In genomic region chr20:25526446-25526845, GRCh38 we compare ENCODE assay signal across 27 cellular contexts. TPM values are rescaled to one million over a fixed set of nuclear protein-coding genes. Genes with fewer than 3 reads are reported as not detected.
A peak's percentile ranks its signal among the peaks of the same experiment; 100 is the strongest.
DNase-seq lines count a peak whose midpoint lies in the region; ATAC-seq and TF ChIP-seq lines count a peak whose summit lies in the region.
"Had no signal": no experiment of that assay in that cellular context is flagged by ENCODE, and none has a peak within 500 bp of the region (broad histone marks: within the 10 kb centered on the region; RNA-seq: fewer than 3 reads in every experiment).

No MANE protein-coding gene starts in this region.

- H3K4me3 Mint-ChIP-seq in MCF 10A (ENCODE audit: unreplicated experiment) (no peak overlapping the region), chondrocyte (ENCODE audit: unreplicated experiment) (no peak overlapping the region), nephron progenitor cell (no peak overlapping the region)
- H3K4me3 Mint-ChIP-seq: activated naive CD4-positive, alpha-beta T cell treated with anti-CD3 and anti-CD28 coated beads for 36 hours; B cell; CD8-positive, alpha-beta memory T cell; effector memory CD8-positive, alpha-beta T cell; T-helper 2 cell treated with Interferon-gamma antibody and Interleukin-4, amounts not matched to agents 5 μg/mL and 100 μg/mL, for 36 hours had no signal

- no peaks in the 10 kb centered on the region for H3K79me2 ChIP-seq in mammary epithelial cell (ENCODE audit: insufficient read depth, low read length)

- H3K27ac Mint-ChIP-seq in MCF 10A (ENCODE audit: low read depth, unreplicated experiment) (no peak overlapping the region), chondrocyte (ENCODE audit: unreplicated experiment) (peak overlapping the region; percentile 75), nephron progenitor cell (peak overlapping the region; percentile 53)
- H3K27ac Mint-ChIP-seq: activated naive CD4-positive, alpha-beta T cell treated with anti-CD3 and anti-CD28 coated beads for 36 hours; B cell; effector memory CD8-positive, alpha-beta T cell; T-helper 2 cell treated with Interferon-gamma antibody and Interleukin-4, amounts not matched to agents 5 μg/mL and 100 μg/mL, for 36 hours had no signal

- H3K27me3 Mint-ChIP-seq in MCF 10A (ENCODE audit: insufficient read depth, unreplicated experiment), result no peaks in the 10 kb centered on the region
- H3K27me3 Mint-ChIP-seq in chondrocyte (ENCODE audit: low read depth), result no peaks in the 10 kb centered on the region
- H3K27me3 Mint-ChIP-seq in nephron progenitor cell (ENCODE audit: low read depth, poor library complexity), result no peaks in the 10 kb centered on the region
- H3K27me3 Mint-ChIP-seq: B cell, progenitor cell of endocrine pancreas had no signal

- H3K36me3 ChIP-seq in mammary epithelial cell (ENCODE audit: insufficient read depth, low read length) (no peaks in the 10 kb centered on the region), aorta (ENCODE audit: control insufficient read depth in 1 of 2, insufficient read depth in 2 of 2, low read length in 1 of 2) (no peaks in the 10 kb centered on the region)
- H3K36me3 ChIP-seq: colonic mucosa had no signal

- H3K27me3 ChIP-seq in mammary epithelial cell (ENCODE audit: insufficient read depth, low read length), result no peaks in the 10 kb centered on the region
- no peaks in the 10 kb centered on the region for H3K27me3 ChIP-seq in aorta (ENCODE audit: control insufficient read depth in 1 of 2, insufficient read depth in 2 of 2, low read length in 1 of 2)
- H3K27me3 ChIP-seq: colonic mucosa, foreskin keratinocyte, heart left ventricle, MG63, sigmoid colon had no signal

- H3K27ac ChIP-seq in mammary epithelial cell (ENCODE audit: insufficient read depth, low read depth, low read length) (no peak overlapping the region), aorta (ENCODE audit: low read depth in 1 of 2, low read length in 2 of 2) (peak overlapping the region; percentile 70 to 86)
- H3K27ac ChIP-seq: colonic mucosa, foreskin keratinocyte, heart left ventricle, sigmoid colon, VCaP had no signal

- 98% methylated on average over 9 of the region's 9 CpGs for WGBS in mammary epithelial cell (ENCODE audit: low coverage, missing lambda C conversion rate)
- 82 to 89% methylated on average over 9 of the region's 9 CpGs for WGBS in aorta, 2 donors

- H3K4me1 Mint-ChIP-seq in MCF 10A (ENCODE audit: insufficient read depth, unreplicated experiment) (peaks cover 11% of the 10 kb centered on the region), chondrocyte (ENCODE audit: low read depth) (peaks cover 22% of the 10 kb centered on the region), nephron progenitor cell (no peaks in the 10 kb centered on the region)
- H3K4me1 Mint-ChIP-seq: B cell; CD8-positive, alpha-beta memory T cell had no signal

- no peak overlapping the region for H2AFZ ChIP-seq in mammary epithelial cell (ENCODE audit: low read depth, low read length)

- H3K9me3 Mint-ChIP-seq in MCF 10A (ENCODE audit: unreplicated experiment), result peaks cover 7% of the 10 kb centered on the region
- no peaks in the 10 kb centered on the region for H3K9me3 Mint-ChIP-seq in chondrocyte (ENCODE audit: low read depth)
- peaks cover 32% of the 10 kb centered on the region for H3K9me3 Mint-ChIP-seq in nephron progenitor cell

- no peaks in the 10 kb centered on the region for H4K20me1 ChIP-seq in mammary epithelial cell (ENCODE audit: insufficient read depth, low read length)

- no peak for DNase-seq in mammary epithelial cell
- DNase-seq in MCF 10A (ENCODE audit: unreplicated experiment), result no peak
- no peak for DNase-seq in chondrocyte (ENCODE audit: low spot score)
- no peak for DNase-seq in nephron progenitor cell
- no peak for DNase-seq in aorta
- no peak for DNase-seq in NCI-H526 treated with DMSO at 0.1 percent for 48 hours (lab: John Stamatoyannopoulos, UW)
- DNase-seq in NCI-H2227 treated with DMSO at 0.1 percent for 48 hours (lab: John Stamatoyannopoulos, UW), result no peak
- DNase-seq in activated CD8-positive, alpha-beta memory T cell treated with anti-CD3 and anti-CD28 coated beads, Interleukin-2, amount 50 U/mL, for 4 hours, result no peak
- DNase-seq: 8988T; activated CD4-positive, alpha-beta T cell treated with anti-CD3 and anti-CD28 coated beads, Interleukin-2, amount 50 U/mL, for 1 hour; activated naive CD4-positive, alpha-beta T cell treated with anti-CD3 and anti-CD28 coated beads for 36 hours; activated T-cell treated with anti-CD3 and anti-CD28 coated beads, Interleukin-2, amount 50 U/mL, for 48 hours; CD8-positive, alpha-beta memory T cell; colonic mucosa; effector memory CD8-positive, alpha-beta T cell; heart left ventricle; NCI-H2029 treated with DMSO at 0.1 percent for 48 hours; NCI-H345; sigmoid colon; stimulated activated naive CD4-positive, alpha-beta T cell treated with Interleukin-2 at 50 U/mL for 16 hours had no signal

- no peaks in the 10 kb centered on the region for H3K36me3 Mint-ChIP-seq in MCF 10A (ENCODE audit: insufficient read depth, unreplicated experiment)
- H3K36me3 Mint-ChIP-seq in chondrocyte (ENCODE audit: low read depth), result peaks cover 4% of the 10 kb centered on the region
- peaks cover 83% of the 10 kb centered on the region for H3K36me3 Mint-ChIP-seq in nephron progenitor cell (ENCODE audit: low read depth)

- no peak for ATAC-seq in aorta (ENCODE audit: low FRiP score)
- ATAC-seq: effector memory CD8-positive, alpha-beta T cell had no signal

- intact Hi-C loops in mammary epithelial cell (cut with micrococcal nuclease) (no loop called here), MCF 10A (cut with micrococcal nuclease) (no loop called here), aorta (cut with DNase I) (loop anchor here in 1 of 2 donors (5.0 kb wide), 1 partner anchor 56 kb away; no protein-coding TSS in a partner anchor)

- H3K9ac ChIP-seq in mammary epithelial cell (ENCODE audit: insufficient read depth, low read length), result no peak overlapping the region

- H3K4me3 ChIP-seq in mammary epithelial cell (replicated peaks in 1 of 3; ENCODE audit: insufficient read depth in 1 of 3, low read depth in 2 of 3, low read length in 3 of 3) (no peak overlapping the region), aorta (ENCODE audit: low read length in 2 of 2) (no peak overlapping the region)
- H3K4me3 ChIP-seq: colonic mucosa, heart left ventricle, lung, MG63, sigmoid colon had no signal

- CTCF ChIA-PET in mammary epithelial cell (lab: Charles Lee; ENCODE audit: low non-redundant PET), result no interaction called here
- CTCF ChIA-PET in MCF 10A (lab: Yijun Ruan, JAX), result interaction anchor here (2.9 kb wide), 1 partner anchor 14 kb away, joined by 14 read pairs; no protein-coding TSS in a partner anchor

- H3K4me2 ChIP-seq in mammary epithelial cell (ENCODE audit: insufficient read depth, low read depth, low read length), result peak overlapping the region; percentile 6

- H3K4me1 ChIP-seq in mammary epithelial cell (ENCODE audit: insufficient read depth, low read length) (peaks cover 14% of the 10 kb centered on the region), aorta (ENCODE audit: control insufficient read depth in 1 of 2, insufficient read depth in 2 of 2, low read length in 2 of 2) (peaks cover 0 to 2% of the 10 kb centered on the region in 2 donors)
- H3K4me1 ChIP-seq: colonic mucosa, foreskin keratinocyte, heart left ventricle had no signal

- TF ChIP-seq CTCF in mammary epithelial cell (conservative IDR thresholded peaks at IDR 0.05 in 1 of 2, IDR thresholded peaks at IDR 0.05 in 1 of 2; ENCODE audit: extremely low read depth in 1 of 2, insufficient read depth in 1 of 2, low read depth in 1 of 2, low read length in 2 of 2) (no peak), MCF 10A (IDR thresholded peaks at IDR 0.05; ENCODE audit: unreplicated experiment) (no peak), chondrocyte (IDR thresholded peaks at IDR 0.05) (no peak), nephron progenitor cell (IDR thresholded peaks at IDR 0.05) (no peak)

- H3K9me3 ChIP-seq in mammary epithelial cell (replicated peaks; ENCODE audit: insufficient read depth, low read length), result no peaks in the 10 kb centered on the region
- H3K9me3 ChIP-seq in aorta (ENCODE audit: control insufficient read depth, low read length), result no peaks in the 10 kb centered on the region
- H3K9me3 ChIP-seq: colonic mucosa, heart left ventricle, MG63, sigmoid colon had no signal

- in situ Hi-C loops in mammary epithelial cell (cut with MboI; ENCODE audit: low sequenced_read_pairs in 2 of 2), result loop anchor here in 1 of 2 donors (25.0 kb wide), 1 partner anchor 214 kb away; no protein-coding TSS in a partner anchor

- BruUV-seq in mammary epithelial cell (replicated peaks; lab: Mats Ljungman, UMichigan) (no TSS peak), MCF 10A (replicated peaks; lab: Mats Ljungman, UMichigan) (no TSS peak)

- dilution Hi-C loops in mammary epithelial cell (cut with HindIII; ENCODE audit: low sequenced_read_pairs), result no loop called here

- POLR2A ChIA-PET in MCF 10A (lab: Yijun Ruan, JAX), result interaction anchor here (1.5 kb wide), 3 partner anchors 13 to 19 kb away, joined by 4 read pairs; no protein-coding TSS in a partner anchor

RNA-seq across cellular contexts. Expression of gene NINL, which starts 58.9 kb away (rescaled TPM):
- 1 to 10 TPM; 6.8 to 7.7 TPM for total RNA-seq in mammary epithelial cell
- 2.1 TPM for polyA plus RNA-seq in mammary epithelial cell
- 3.9 TPM for polyA minus RNA-seq in mammary epithelial cell
- 1.2 and 1.3 TPM in 2 replicates for total RNA-seq in MCF 10A (2022)
- 10.6 to 12.3 TPM (median 10.7 TPM) in 3 replicates for total RNA-seq in chondrocyte
- 10 to 100 TPM in 1 of 2 donors, 1 to 10 TPM in 1; 9.1 to 16.7 TPM for total RNA-seq in aorta
- 10 to 100 TPM in 1 of 2 donors, 1 to 10 TPM in 1; 6.0 to 28.3 TPM for polyA plus RNA-seq in aorta
